Comparison of ENCODE assay signal across 24 cellular contexts in genomic region chr21:46244602-46245001, GRCh38.
"Had no signal": no experiment of that assay in that cellular context is flagged by ENCODE, and none has a peak within 500 bp of the region (broad histone marks: within the 10 kb centered on the region; RNA-seq: fewer than 3 reads in every experiment).

No MANE protein-coding gene starts in this region.

- H3K4me1 ChIP-seq: body of pancreas, parathyroid adenoma, right atrium auricular region, spleen had no signal

- H3K27me3 ChIP-seq: body of pancreas, right atrium auricular region, spleen had no signal

- H3K9me3 Mint-ChIP-seq: activated T-cell treated with anti-CD3 and anti-CD28 coated beads, Interleukin-2, amount 50 U/mL, for 72 hours; effector memory CD8-positive, alpha-beta T cell; neural crest cell had no signal

- H3K4me3 ChIP-seq: body of pancreas, coronary artery, right atrium auricular region, spleen, thoracic aorta had no signal

- H3K4me1 Mint-ChIP-seq: neural crest cell had no signal

- H3K27ac Mint-ChIP-seq: activated naive CD8-positive, alpha-beta T cell; activated T-cell treated with anti-CD3 and anti-CD28 coated beads, Interleukin-2, amount 50 U/mL, for 72 hours; effector memory CD8-positive, alpha-beta T cell; naive thymus-derived CD4-positive, alpha-beta T cell had no signal

- H3K9me3 ChIP-seq: body of pancreas, right atrium auricular region, spleen, thoracic aorta had no signal

- DNase-seq: activated CD4-positive, alpha-beta T cell treated with anti-CD3 and anti-CD28 coated beads for 48 hours; activated CD4-positive, alpha-beta T cell treated with anti-CD3 and anti-CD28 coated beads, Interleukin-2, amount 50 U/mL, for 48 hours; activated effector memory CD4-positive, alpha-beta T cell treated with Interleukin-2 at 50 U/mL for 16 hours; activated naive CD4-positive, alpha-beta T cell treated with Interleukin-2 at 50 U/mL for 16 hours; activated T-cell treated with anti-CD3 and anti-CD28 coated beads, Interleukin-2, amount 50 U/mL, for 72 hours; body of pancreas; cerebellar nuclear complex; effector memory CD8-positive, alpha-beta T cell; erythroblast; midbrain; naive thymus-derived CD4-positive, alpha-beta T cell; occipital lobe; spleen; stimulated activated naive CD4-positive, alpha-beta T cell; trophoblast cell had no signal

- H3K27ac ChIP-seq: body of pancreas, coronary artery, parathyroid adenoma, right atrium auricular region, spleen, thoracic aorta, VCaP had no signal

- H3K4me3 Mint-ChIP-seq: activated naive CD8-positive, alpha-beta T cell; activated T-cell treated with anti-CD3 and anti-CD28 coated beads, Interleukin-2, amount 50 U/mL, for 72 hours; effector memory CD8-positive, alpha-beta T cell; naive thymus-derived CD4-positive, alpha-beta T cell; neural crest cell had no signal

- ATAC-seq: activated CD4-positive, CD25-positive, alpha-beta regulatory T cell treated with anti-CD3 and anti-CD28 coated beads, Interleukin-2, amount 50 U/mL, for 24 hours; body of pancreas; effector memory CD8-positive, alpha-beta T cell; naive thymus-derived CD4-positive, alpha-beta T cell; SK-N-SH treated with all-trans-retinoic acid at 6 μM for 48 hours had no signal

- H3K27me3 Mint-ChIP-seq: activated naive CD8-positive, alpha-beta T cell; effector memory CD8-positive, alpha-beta T cell; naive thymus-derived CD4-positive, alpha-beta T cell had no signal
